Comparison of ENCODE assay signal across 19 cellular contexts in genomic region chr9:102124465-102124864, GRCh38.
"Had no signal": no experiment of that assay in that cellular context is flagged by ENCODE, and none has a peak within 500 bp of the region (broad histone marks: within the 10 kb centered on the region; RNA-seq: fewer than 3 reads in every experiment).

No MANE protein-coding gene starts in this region.

- H3K27ac ChIP-seq: body of pancreas, epithelial cell of prostate, psoas muscle, suprapubic skin, vagina had no signal

- H3K4me3 ChIP-seq: body of pancreas, psoas muscle, smooth muscle cell, suprapubic skin, vagina had no signal

- H3K9me3 ChIP-seq: body of pancreas, psoas muscle, suprapubic skin, vagina had no signal

- H3K4me1 ChIP-seq: body of pancreas, psoas muscle, suprapubic skin, vagina had no signal

- H3K27me3 ChIP-seq: body of pancreas, suprapubic skin, vagina had no signal

- ATAC-seq: activated CD4-positive, CD25-positive, alpha-beta regulatory T cell treated with anti-CD3 and anti-CD28 coated beads, Interleukin-2, amount 50 U/mL, for 24 hours; activated CD8-positive, alpha-beta T cell treated with anti-CD3 and anti-CD28 coated beads, Interleukin-2, amount 10 ng/mL, durations not matched to agents 7 days and 5 days; activated T-cell treated with anti-CD3 and anti-CD28 coated beads, Interleukin-2, amount 50 U/mL, for 4 hours; body of pancreas; psoas muscle; sciatic nerve; stimulated activated naive CD8-positive, alpha-beta T cell treated with anti-CD3 and anti-CD28 coated beads, Interleukin-15, amount 100 ng/mL, for 72 hours had no signal

- H3K36me3 ChIP-seq: suprapubic skin, vagina had no signal

- DNase-seq: activated CD4-positive, alpha-beta T cell treated with anti-CD3 and anti-CD28 coated beads, Interleukin-2, amount 10 ng/mL, durations not matched to agents 7 days and 5 days; activated CD8-positive, alpha-beta T cell treated with anti-CD3 and anti-CD28 coated beads, Interleukin-2, amount 10 ng/mL, durations not matched to agents 7 days and 5 days; activated naive CD4-positive, alpha-beta T cell treated with anti-CD3 and anti-CD28 coated beads for 36 hours; activated T-cell treated with anti-CD3 and anti-CD28 coated beads, Interleukin-2, amount 50 U/mL, for 4 hours; body of pancreas; foreskin fibroblast; hippocampal formation; islet precursor cell; occipital lobe; psoas muscle; stimulated activated CD4-positive, alpha-beta T cell treated with anti-CD3 and anti-CD28 coated beads, Interleukin-4, amount 100 ng/mL, for 1 hour; stimulated activated naive CD8-positive, alpha-beta T cell treated with anti-CD3 and anti-CD28 coated beads, Interleukin-15, amount 100 ng/mL, for 72 hours; trophoblast cell had no signal
